Comparison of ENCODE assay signal across 8 cellular contexts in the genomic region with DNA sequence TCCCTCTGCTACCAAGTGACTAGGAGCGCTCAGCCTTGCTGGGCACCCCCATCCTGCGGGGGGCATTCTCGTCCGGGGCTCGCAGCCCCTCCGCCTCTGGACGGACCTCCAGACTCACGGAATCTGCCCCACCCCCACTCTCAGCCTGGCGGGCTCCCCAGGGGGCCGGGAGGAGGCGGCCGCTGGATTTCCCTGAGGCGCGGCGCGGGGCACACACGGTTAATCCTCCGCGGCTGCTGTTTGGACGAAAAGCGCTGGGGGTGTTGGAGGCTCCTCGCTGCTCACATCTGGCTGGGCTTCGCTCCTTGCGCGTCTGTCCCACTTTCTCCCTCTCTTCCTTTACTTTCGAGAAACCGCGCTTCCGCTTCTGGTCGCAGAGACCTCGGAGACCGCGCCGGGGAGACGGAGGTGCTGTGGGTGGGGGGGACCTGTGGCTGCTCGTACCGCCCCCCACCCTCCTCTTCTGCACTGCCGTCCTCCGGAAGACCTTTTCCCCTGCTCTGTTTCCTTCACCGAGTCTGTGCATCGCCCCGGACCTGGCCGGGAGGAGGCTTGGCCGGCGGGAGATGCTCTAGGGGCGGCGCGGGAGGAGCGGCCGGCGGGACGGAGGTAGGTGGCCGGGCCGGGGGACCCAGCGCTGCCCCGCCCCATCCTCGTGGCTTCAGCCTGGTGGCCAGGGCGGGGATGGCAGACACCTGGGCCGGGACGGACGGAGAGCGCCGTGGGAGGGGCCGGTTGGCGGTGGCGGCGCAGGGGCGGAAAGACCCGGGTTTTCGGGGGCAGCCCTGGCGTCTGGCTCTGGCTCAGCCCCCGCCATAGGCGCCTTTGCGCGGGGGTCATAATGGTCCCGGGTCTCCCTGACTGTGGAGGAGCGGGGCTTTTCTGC. TPM values are rescaled to one million over a fixed set of nuclear protein-coding genes. Genes with fewer than 3 reads are reported as not detected.
DNase-seq lines count a peak whose midpoint lies in the region; ATAC-seq and TF ChIP-seq lines count a peak whose summit lies in the region.

A gene with protein sequence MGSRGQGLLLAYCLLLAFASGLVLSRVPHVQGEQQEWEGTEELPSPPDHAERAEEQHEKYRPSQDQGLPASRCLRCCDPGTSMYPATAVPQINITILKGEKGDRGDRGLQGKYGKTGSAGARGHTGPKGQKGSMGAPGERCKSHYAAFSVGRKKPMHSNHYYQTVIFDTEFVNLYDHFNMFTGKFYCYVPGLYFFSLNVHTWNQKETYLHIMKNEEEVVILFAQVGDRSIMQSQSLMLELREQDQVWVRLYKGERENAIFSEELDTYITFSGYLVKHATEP (plus strand): TSS at position 284 of the 886 bp plus-strand sequence. CDS start 19,800 bp downstream, outside the sequence.

- ATAC-seq in activated T-cell treated with anti-CD3 and anti-CD28 coated beads, Interleukin-2, amount 50 U/mL, for 4 hours = peak; percentile 82 to 86
- no peak for ATAC-seq in HG03342 (IDR thresholded peaks at IDR 0.05; ENCODE audit: unreplicated experiment)
- no peak for ATAC-seq in GM19452 (IDR thresholded peaks at IDR 0.05; ENCODE audit: unreplicated experiment)

- H3K36me3 ChIP-seq in BLaER1 (no peaks in the 10 kb centered on the region), neural progenitor cell (no peaks in the 10 kb centered on the region)

- DNase-seq in HuH-7.5 (ENCODE audit: low spot score) = peak; percentile 51
- no peak for DNase-seq in activated T-cell treated with anti-CD3 and anti-CD28 coated beads, Interleukin-2, amount 50 U/mL, for 4 hours
- peak; percentile 64 for DNase-seq in fibroblast of villous mesenchyme (ENCODE audit: low read depth)
- peak; percentile 86 for DNase-seq in neural progenitor cell (ENCODE audit: low spot score)
- no peak for DNase-seq in NCI-H1694 (lab: John Stamatoyannopoulos, UW)

- H3K9me3 ChIP-seq in BLaER1 (no peaks in the 10 kb centered on the region), neural progenitor cell (ENCODE audit: low read depth) (no peaks in the 10 kb centered on the region)

- H3K4me3 ChIP-seq in BLaER1 = peak within 1 kb of the TSS; percentile 69
- H3K4me3 ChIP-seq in fibroblast of villous mesenchyme (ENCODE audit: low read depth, low read length) = peak within 1 kb of the TSS; percentile 83
- peak within 1 kb of the TSS; percentile 77 for H3K4me3 ChIP-seq in neural progenitor cell

- TF ChIP-seq CTCF in fibroblast of villous mesenchyme (IDR thresholded peaks at IDR 0.05; ENCODE audit: insufficient read depth, low read depth, low read length) = peak; percentile 38
- peak; percentile 54 for TF ChIP-seq CTCF in neural progenitor cell (IDR thresholded peaks at IDR 0.05)

- H3K4me1 Mint-ChIP-seq in activated T-cell treated with anti-CD3 and anti-CD28 coated beads, Interleukin-2, amount 50 U/mL, for 4 hours (ENCODE audit: low read depth) = peaks cover 10% of the 10 kb centered on the region
- H3K4me1 Mint-ChIP-seq in neural progenitor cell = peaks cover 10% of the 10 kb centered on the region

- H3K27me3 ChIP-seq in BLaER1 (peaks cover 38% of the 10 kb centered on the region), neural progenitor cell (peaks cover 100% of the 10 kb centered on the region)

- H3K9ac ChIP-seq in BLaER1 (peak within 1 kb of the TSS; percentile 48), neural progenitor cell (no peak within 1 kb of the TSS)

- H2AFZ ChIP-seq in neural progenitor cell (replicated peaks) = peak within 1 kb of the TSS; percentile 94

- H4K20me1 ChIP-seq in BLaER1 (no peaks in the 10 kb centered on the region), neural progenitor cell (ENCODE audit: low read depth) (no peaks in the 10 kb centered on the region)

- H3K27ac Mint-ChIP-seq in neural progenitor cell = peak within 1 kb of the TSS; percentile 54

- H3K9me3 Mint-ChIP-seq in activated T-cell treated with anti-CD3 and anti-CD28 coated beads, Interleukin-2, amount 50 U/mL, for 4 hours = no peaks in the 10 kb centered on the region
- no peaks in the 10 kb centered on the region for H3K9me3 Mint-ChIP-seq in neural progenitor cell

- peak within 1 kb of the TSS; percentile 99 for H3K4me2 ChIP-seq in BLaER1
- peak within 1 kb of the TSS; percentile 100 for H3K4me2 ChIP-seq in neural progenitor cell

- H3K27ac ChIP-seq in BLaER1 (no peak within 1 kb of the TSS), neural progenitor cell (no peak within 1 kb of the TSS)

- peak within 1 kb of the TSS; percentile 83 for H3K4me3 Mint-ChIP-seq in activated T-cell treated with anti-CD3 and anti-CD28 coated beads, Interleukin-2, amount 50 U/mL, for 4 hours
- peak within 1 kb of the TSS; percentile 86 for H3K4me3 Mint-ChIP-seq in neural progenitor cell

- H3K4me1 ChIP-seq in BLaER1 (peaks cover 57% of the 10 kb centered on the region), neural progenitor cell (peaks cover 9% of the 10 kb centered on the region)

- H3F3A ChIP-seq in neural progenitor cell (ENCODE audit: low read depth) = peaks cover 15% of the 10 kb centered on the region

- peaks cover 43% of the 10 kb centered on the region for H3K27me3 Mint-ChIP-seq in activated T-cell treated with anti-CD3 and anti-CD28 coated beads, Interleukin-2, amount 50 U/mL, for 4 hours (ENCODE audit: low read depth)
- peaks cover 34% of the 10 kb centered on the region for H3K27me3 Mint-ChIP-seq in neural progenitor cell (ENCODE audit: insufficient read depth, low read depth)

- no peaks in the 10 kb centered on the region for H3K79me2 ChIP-seq in neural progenitor cell (ENCODE audit: low read depth)

- H3K36me3 Mint-ChIP-seq in activated T-cell treated with anti-CD3 and anti-CD28 coated beads, Interleukin-2, amount 50 U/mL, for 4 hours (ENCODE audit: insufficient read depth) = no peaks in the 10 kb centered on the region
- H3K36me3 Mint-ChIP-seq in neural progenitor cell = no peaks in the 10 kb centered on the region

RNA-seq across cellular contexts. Expression of the gene that starts here (rescaled TPM):
- under 1 TPM; 0.29 to 0.41 (median 0.38) TPM for total RNA-seq in activated T-cell treated with anti-CD3 and anti-CD28 coated beads, Interleukin-2, amount 50 U/mL, for 4 hours
- total RNA-seq in fibroblast of villous mesenchyme = 28.3 and 63.5 TPM in 2 replicates
- total RNA-seq in neural progenitor cell (ENCODE audit: low replicate concordance) = 1.4 and 2.6 TPM in 2 replicates

Comparison
In these comparisons a context has a peak if more than half of its experiments do, and no peak if none do; other contexts are left out.
1. Peak in ATAC-seq in activated T-cell treated with anti-CD3 and anti-CD28 coated beads, Interleukin-2, amount 50 U/mL, for 4 hours; RNA of the gene not detected or under 1 TPM.
2. DNase-seq: peak in HuH-7.5 (single experiment), fibroblast of villous mesenchyme (single experiment) and neural progenitor cell (single experiment); none in activated T-cell treated with anti-CD3 and anti-CD28 coated beads, Interleukin-2, amount 50 U/mL, for 4 hours (single experiment) and NCI-H1694 (single experiment).
3. Peak in every context shown above with its lines, with median percentiles within 50 percentile points of each other: H3K4me3 ChIP-seq.